Comparison of ENCODE assay signal across 8 cellular contexts in genomic region chrX:154020500-154021115, GRCh38. TPM values are rescaled to one million over a fixed set of nuclear protein-coding genes. Genes with fewer than 3 reads are reported as not detected.
DNase-seq lines count a peak whose midpoint lies in the region; ATAC-seq, FAIRE-seq and TF ChIP-seq lines count a peak whose summit lies in the region.

No MANE protein-coding gene starts in this region.

- TF ChIP-seq CTCF in A549 (IDR thresholded peaks at IDR 0.05) (no peak), transverse colon (IDR thresholded peaks at IDR 0.05) (no peak)

- H3K4me3 ChIP-seq in A549 (peak overlapping the region; percentile 63), transverse colon (peak overlapping the region; percentile 25 to 67 (median 60))

- H3K36me3 ChIP-seq in transverse colon: no peaks in the 10 kb centered on the region

- TF ChIP-seq POLR2A in A549 (IDR thresholded peaks at IDR 0.05; ENCODE audit: low read length): no peak
- TF ChIP-seq POLR2A in transverse colon (IDR thresholded peaks at IDR 0.05): no peak

- peak overlapping the region; percentile 95 for H3K27ac Mint-ChIP-seq in activated naive CD8-positive, alpha-beta T cell treated with anti-CD3 and anti-CD28 coated beads for 36 hours

- no peak for TF ChIP-seq RAD21 in A549 (conservative IDR thresholded peaks at IDR 0.05 in 1 of 2, IDR thresholded peaks at IDR 0.05 in 1 of 2)

- H3K4me1 Mint-ChIP-seq in activated naive CD8-positive, alpha-beta T cell treated with anti-CD3 and anti-CD28 coated beads for 36 hours: peaks cover 10% of the 10 kb centered on the region

- intact Hi-C loops in transverse colon (cut with DNase I; ENCODE audit: low total_unique reads): no loop called here

- no peaks in the 10 kb centered on the region for H3K27me3 Mint-ChIP-seq in activated naive CD8-positive, alpha-beta T cell treated with anti-CD3 and anti-CD28 coated beads for 36 hours

- no peaks in the 10 kb centered on the region for H3K9me3 ChIP-seq in A549
- H3K9me3 ChIP-seq in transverse colon: no peaks in the 10 kb centered on the region

- no peak for TF ChIP-seq EP300 in A549 (IDR thresholded peaks at IDR 0.05)
- no peak for TF ChIP-seq EP300 in transverse colon (IDR thresholded peaks at IDR 0.05; ENCODE audit: low read depth)

- ATAC-seq in A549: peak; percentile 4 to 7; a peak in 3 of 6 replicates
- ATAC-seq in HG02571 (IDR thresholded peaks at IDR 0.05; ENCODE audit: unreplicated experiment): peak; percentile 1

- peak in 1 of 2 experiments; percentile 16 for DNase-seq in A549 (ENCODE audit: low read depth in 1 of 2, low spot score in 1 of 2)
- DNase-seq in activated naive CD8-positive, alpha-beta T cell treated with anti-CD3 and anti-CD28 coated beads for 36 hours: no peak
- no peak for DNase-seq in transverse colon
- no peak for DNase-seq in DMS79 (lab: John Stamatoyannopoulos, UW)
- no peak for DNase-seq in NCI-H2196 treated with DMSO at 0.1 percent for 48 hours (lab: John Stamatoyannopoulos, UW; ENCODE audit: unreplicated experiment)
- DNase-seq in DMS 273 (lab: John Stamatoyannopoulos, UW; ENCODE audit: unreplicated experiment): no peak

- peaks cover 12% of the 10 kb centered on the region for H3K36me3 Mint-ChIP-seq in activated naive CD8-positive, alpha-beta T cell treated with anti-CD3 and anti-CD28 coated beads for 36 hours

- peak overlapping the region; percentile 99 for H3K27ac ChIP-seq in A549
- peak overlapping the region; percentile 59 for H3K27ac ChIP-seq in layer of hippocampus (ENCODE audit: low read depth, low read length)
- H3K27ac ChIP-seq in transverse colon: peak overlapping the region; percentile 92 to 96 (median 94)

- H3K4me2 ChIP-seq in A549: peak overlapping the region; percentile 81

- in situ Hi-C loops in transverse colon (cut with MboI; ENCODE audit: low pct_ligation_motif_present in 1 of 4, low pct_unique_long_range_greater_than_20kb in 1 of 4, low sequenced_read_pairs in 3 of 4): no loop called here

- H3K4me3 Mint-ChIP-seq in activated naive CD8-positive, alpha-beta T cell treated with anti-CD3 and anti-CD28 coated beads for 36 hours: peak overlapping the region; percentile 92

- peak; percentile 79 for FAIRE-seq in A549 (lab: Jason Lieb, UNC)

- H3K4me1 ChIP-seq in A549 (peaks cover 17% of the 10 kb centered on the region), transverse colon (peaks cover 0 to 24% (median 7%) of the 10 kb centered on the region in 4 donors)

- H3K9me3 Mint-ChIP-seq in activated naive CD8-positive, alpha-beta T cell treated with anti-CD3 and anti-CD28 coated beads for 36 hours: no peaks in the 10 kb centered on the region

- CTCF ChIA-PET in A549 (lab: Yijun Ruan, JAX): interaction anchor here (0.6 to 3.0 kb wide), 5 partner anchors 9 to 296 kb away, joined by 3 to 13 read pairs (median 5); no protein-coding TSS in a partner anchor

- 40% methylated on average over 11 of the region's 12 CpGs for WGBS in A549 (ENCODE audit: missing lambda C conversion rate)
- WGBS in transverse colon (ENCODE audit: low coverage in 1 of 2), 2 donors: 68% methylated on average over 12 of the region's 12 CpGs; no CpG with 5 or more reads in 1 of the 2 donors

- no peaks in the 10 kb centered on the region for H3K27me3 ChIP-seq in layer of hippocampus (ENCODE audit: control insufficient read depth, insufficient read depth, low read length)
- H3K27me3 ChIP-seq in transverse colon: no peaks in the 10 kb centered on the region

- POLR2A ChIA-PET in A549 (lab: Yijun Ruan, JAX): interaction anchor here (0.6 to 1.9 kb wide), 3 partner anchors 20 to 99 kb away, joined by 3 to 11 read pairs (median 3); no protein-coding TSS in a partner anchor

TF ChIP-seq in A549, 52 proteins besides CTCF, POLR2A, EP300 and RAD21:
- TF ChIP-seq TFCP2L1 (CRISPR knock-in tag; IDR thresholded peaks at IDR 0.05) (no peak), CBX2 (IDR thresholded peaks at IDR 0.05; ENCODE audit: borderline replicate concordance, low read depth) (no peak), NFE2L2 (conservative IDR thresholded peaks at IDR 0.05; ENCODE audit: low read length) (no peak), HEYL (CRISPR knock-in tag; IDR thresholded peaks at IDR 0.05) (no peak), CEBPB (IDR thresholded peaks at IDR 0.05) (no peak), HOXB13 (CRISPR knock-in tag; IDR thresholded peaks at IDR 0.05; ENCODE audit: low read depth) (no peak), BHLHE40 (IDR thresholded peaks at IDR 0.05; ENCODE audit: low read depth, low read length) (no peak), PHF8 (IDR thresholded peaks at IDR 0.05; ENCODE audit: borderline replicate concordance, low read depth) (no peak), POLR2AphosphoS2 (conservative IDR thresholded peaks at IDR 0.05; ENCODE audit: low read length) (no peak)

RNA-seq across cellular contexts. Expression of gene IRAK1, which starts 0.9 kb away (rescaled TPM):
- polyA plus RNA-seq in A549 (2011; rRNA removed) (73.1 and 73.6 TPM in 2 replicates), A549 (2017; fragmentation: RNase III; extraction: RNeasy Plus Mini Kit Qiagen cat#74134 plus additional on column Dnase treatment) (177 to 191 TPM (median 179 TPM) in 3 replicates)
- 122 and 166 TPM in 2 replicates for polyA plus RNA-seq in A549 (2012; cell fraction: cytosol; rRNA removed)
- 138 and 186 TPM in 2 replicates for polyA plus RNA-seq in A549 (2012; cell fraction: nucleus; rRNA removed)
- 139 and 176 TPM in 2 replicates for polyA minus RNA-seq in A549 (2011; rRNA and poly(A)+ RNA removed)
- total RNA-seq in activated naive CD8-positive, alpha-beta T cell treated with anti-CD3 and anti-CD28 coated beads for 36 hours: 100 to 1,000 TPM; 155 to 159 TPM
- 100 to 1,000 TPM in 2 of 4 donors, 10 to 100 TPM in 2; 64.1 to 155 (median 107) TPM for total RNA-seq in transverse colon

RNA-seq across cellular contexts. Expression of gene TMEM187, which starts 48.1 kb away (rescaled TPM):
- polyA plus RNA-seq in A549 (2011; rRNA removed) (10.6 and 13.2 TPM in 2 replicates), A549 (2017; fragmentation: RNase III; extraction: RNeasy Plus Mini Kit Qiagen cat#74134 plus additional on column Dnase treatment) (7.0 to 8.8 TPM (median 7.8 TPM) in 3 replicates)
- 15.4 and 19.6 TPM in 2 replicates for polyA plus RNA-seq in A549 (2012; cell fraction: cytosol; rRNA removed)
- polyA plus RNA-seq in A549 (2012; cell fraction: nucleus; rRNA removed): 25.8 and 40.4 TPM in 2 replicates
- 9.0 and 9.4 TPM in 2 replicates for polyA minus RNA-seq in A549 (2011; rRNA and poly(A)+ RNA removed)
- total RNA-seq in activated naive CD8-positive, alpha-beta T cell treated with anti-CD3 and anti-CD28 coated beads for 36 hours: 1 to 10 TPM; 3.4 to 6.2 TPM
- 10 to 100 TPM in 1 of 4 donors, 1 to 10 TPM in 3; 1.6 to 11.2 (median 5.5) TPM for total RNA-seq in transverse colon

RNA-seq across cellular contexts. Expression of gene HCFC1, which starts 49.0 kb away (rescaled TPM):
- 4.4 and 11.9 TPM in 2 replicates for polyA plus RNA-seq in A549 (2011; rRNA removed)
- polyA plus RNA-seq in A549 (2012; cell fraction: cytosol; rRNA removed): 17.0 and 25.3 TPM in 2 replicates
- 71.6 and 78.9 TPM in 2 replicates for polyA plus RNA-seq in A549 (2012; cell fraction: nucleus; rRNA removed)
- 31.0 to 33.3 TPM (median 32.9 TPM) in 3 replicates for polyA plus RNA-seq in A549 (2017; fragmentation: RNase III; extraction: RNeasy Plus Mini Kit Qiagen cat#74134 plus additional on column Dnase treatment)
- polyA minus RNA-seq in A549 (2011; rRNA and poly(A)+ RNA removed): 21.9 and 36.5 TPM in 2 replicates
- 100 to 1,000 TPM; 140 to 142 TPM for total RNA-seq in activated naive CD8-positive, alpha-beta T cell treated with anti-CD3 and anti-CD28 coated beads for 36 hours
- 10 to 100 TPM; 34.0 to 68.5 (median 49.8) TPM for total RNA-seq in transverse colon
